ENCODE assay signal across 23 cellular contexts in genomic region chr13:36713842-36714241, GRCh38. TPM values are rescaled to one million over a fixed set of nuclear protein-coding genes. Genes with fewer than 3 reads are reported as not detected.
DNase-seq lines count a peak whose midpoint lies in the region; TF ChIP-seq lines count a peak whose summit lies in the region.
"Had no signal": no experiment of that assay in that cellular context is flagged by ENCODE, and none has a peak within 500 bp of the region (broad histone marks: within the 10 kb centered on the region; RNA-seq: fewer than 3 reads in every experiment).

No MANE protein-coding gene starts in this region.

- H3K36me3 ChIP-seq in GM23248 (ENCODE audit: low read depth) (no peaks in the 10 kb centered on the region), adipocyte (ENCODE audit: control insufficient read depth, insufficient read depth, low read length, severe bottlenecking) (no peaks in the 10 kb centered on the region)
- H3K36me3 ChIP-seq: BLaER1 treated with 17β-estradiol and CSF1 and Interleukin-3, amounts not matched to agents 10 nM and 100 nM; MG63 had no signal

- WGBS in GM23248 (ENCODE audit: low coverage in 1 of 2, low lambda C conversion rate in 2 of 2, missing lambda C conversion rate in 2 of 2), 2 experiments, result 0 to 1% methylated on average over 2 of the region's 2 CpGs

- H3K27ac ChIP-seq in GM23248, result no peak overlapping the region

- H4K20me1 ChIP-seq in GM23248 (ENCODE audit: insufficient read depth), result no peaks in the 10 kb centered on the region
- H4K20me1 ChIP-seq: BLaER1 treated with 17β-estradiol and CSF1 and Interleukin-3, amounts not matched to agents 10 nM and 100 nM had no signal

- peaks cover 11% of the 10 kb centered on the region for H3K4me1 ChIP-seq in GM23248 (ENCODE audit: insufficient read depth)
- H3K4me1 ChIP-seq in adipocyte (ENCODE audit: control insufficient read depth, insufficient read depth, low read length), result peaks cover 20% of the 10 kb centered on the region

- H3K9ac ChIP-seq in GM23248, result no peak overlapping the region
- H3K9ac ChIP-seq in adipocyte (ENCODE audit: low read length), result no peak overlapping the region
- H3K9ac ChIP-seq: BLaER1 treated with 17β-estradiol and CSF1 and Interleukin-3, amounts not matched to agents 10 nM and 100 nM had no signal

- H3K79me2 ChIP-seq in GM23248 (ENCODE audit: insufficient read depth), result no peaks in the 10 kb centered on the region

- in situ Hi-C loops in GM23248 (cut with MboI), result no loop called here

- TF ChIP-seq POLR2A in NB4 (IDR thresholded peaks at IDR 0.05; ENCODE audit: extremely low read depth, insufficient read length), result no peak

- no peak overlapping the region for H3K4me3 ChIP-seq in GM23248
- H3K4me3 ChIP-seq in NB4 (ENCODE audit: low read depth, low read length), result no peak overlapping the region
- no peak overlapping the region for H3K4me3 ChIP-seq in adipocyte (ENCODE audit: low read length)
- no peak overlapping the region for H3K4me3 ChIP-seq in fibroblast of mammary gland (ENCODE audit: control insufficient read depth, low read depth, low read length)
- H3K4me3 ChIP-seq: BLaER1 treated with 17β-estradiol and CSF1 and Interleukin-3, amounts not matched to agents 10 nM and 100 nM; MG63 had no signal

- no peaks in the 10 kb centered on the region for H3K9me2 ChIP-seq in GM23248 (ENCODE audit: insufficient read depth)

- H3K9me3 ChIP-seq in GM23248 (ENCODE audit: low read depth) (no peaks in the 10 kb centered on the region), adipocyte (ENCODE audit: control insufficient read depth, low read length) (no peaks in the 10 kb centered on the region)
- H3K9me3 ChIP-seq: BLaER1 treated with 17β-estradiol and CSF1 and Interleukin-3, amounts not matched to agents 10 nM and 100 nM; MG63 had no signal

- DNase-seq in GM23248 (peak; percentile 16), NB4 (ENCODE audit: low read depth) (peak; percentile 15), adipocyte (ENCODE audit: low read depth) (peak; percentile 49), fibroblast of mammary gland (ENCODE audit: low read depth) (peak; percentile 61), middle frontal gyrus (ENCODE audit: extremely low spot score, low spot score) (no peak), NCI-H146 treated with DMSO at 0.1 percent for 48 hours (lab: John Stamatoyannopoulos, UW; ENCODE audit: unreplicated experiment) (no peak), GDM1 (lab: John Stamatoyannopoulos, UW) (no peak)
- DNase-seq in stimulated activated naive CD4-positive, alpha-beta T cell (lab: John Stamatoyannopoulos, UW), result no peak
- DNase-seq: AML-193; CD4-positive, alpha-beta T cell; H7; IMR-90; KG1; MG63; NCI-H1105; NCI-H1436 treated with DMSO at 0.1 percent for 48 hours; NCI-H2029; NCI-H446; NCI-H526; NCI-H82; RPMI8226; SHP77 had no signal

- no peak overlapping the region for H3K4me2 ChIP-seq in GM23248 (ENCODE audit: unreplicated experiment)
- H3K4me2 ChIP-seq: BLaER1 treated with 17β-estradiol and CSF1 and Interleukin-3, amounts not matched to agents 10 nM and 100 nM had no signal

- H2AFZ ChIP-seq in GM23248, result no peak overlapping the region

- no peaks in the 10 kb centered on the region for H3F3A ChIP-seq in GM23248 (ENCODE audit: insufficient read depth)

- TF ChIP-seq CTCF in NB4 (IDR thresholded peaks at IDR 0.05; ENCODE audit: low read depth, low read length), result no peak
- no peak for TF ChIP-seq CTCF in fibroblast of mammary gland (conservative IDR thresholded peaks at IDR 0.05; ENCODE audit: control insufficient read depth, insufficient read depth, low read depth, low read length)

- H3K27me3 ChIP-seq in GM23248 (replicated peaks; ENCODE audit: insufficient read depth) (no peaks in the 10 kb centered on the region), adipocyte (replicated peaks; ENCODE audit: control insufficient read depth, insufficient read depth, low read length) (no peaks in the 10 kb centered on the region)
- H3K27me3 ChIP-seq: BLaER1 treated with 17β-estradiol and CSF1 and Interleukin-3, amounts not matched to agents 10 nM and 100 nM; MG63 had no signal

RNA-seq across cellular contexts. Expression of gene SERTM1, which starts 40.0 kb away (rescaled TPM):
- total RNA-seq in GM23248 (2014; rRNA removed; shearing (Covaris generic)), result not detected in 2 replicates
- not detected in 2 replicates for polyA plus RNA-seq in GM23248 (2016; fragmentation: Nextera tagmentation; extraction: Ambion mirVana)
- total RNA-seq: CD4-positive, alpha-beta T cell; IMR-90 had no signal
- polyA plus RNA-seq: IMR-90 had no signal

Comparison
In these comparisons a context has a peak if more than half of its experiments do, and no peak if none do; other contexts are left out.
1. DNase-seq: peak in GM23248 (single experiment), NB4 (single experiment), adipocyte (single experiment) and fibroblast of mammary gland (single experiment); none in stimulated activated naive CD4-positive, alpha-beta T cell (0 of 6), middle frontal gyrus (single experiment), NCI-H146 treated with DMSO at 0.1 percent for 48 hours (single experiment) and GDM1 (single experiment).